ENCODE assay signal across 1 cellular context in the genomic region with DNA sequence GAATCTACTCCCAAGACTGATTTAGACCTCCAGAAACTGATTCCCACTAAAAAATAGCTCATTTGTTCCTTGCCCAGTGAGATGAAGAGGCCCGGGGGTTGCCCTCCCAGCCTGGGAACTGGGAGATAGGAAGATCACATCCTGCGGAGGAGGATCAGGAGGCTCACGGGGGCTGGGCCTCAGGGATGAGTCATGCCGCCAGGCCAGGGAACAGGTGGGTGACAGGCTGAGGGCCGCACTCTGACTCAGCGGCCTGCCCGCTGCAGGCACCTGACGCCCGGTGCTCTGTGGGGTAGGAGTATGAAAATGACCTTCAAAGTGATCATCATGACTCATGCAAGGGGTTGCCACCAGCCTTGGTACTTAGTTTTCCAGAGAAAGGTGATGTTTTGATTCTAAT.
TF ChIP-seq lines count a peak whose summit lies in the region.

No MANE protein-coding gene starts in this region.

TF ChIP-seq in K562, 482 proteins besides CTCF, POLR2A, EP300 and RAD21 (continued from another document and continues in another):
- TF ChIP-seq TSHZ1 (CRISPR knock-in tag; IDR thresholded peaks at IDR 0.05) (no peak), PCBP1 (IDR thresholded peaks at IDR 0.05; ENCODE audit: low read depth, low read length, poor library complexity, severe bottlenecking) (no peak), WHSC1 (IDR thresholded peaks at IDR 0.05; ENCODE audit: low read length) (no peak), SMC3 (conservative IDR thresholded peaks at IDR 0.05; ENCODE audit: insufficient read depth, low read depth, low read length) (no peak), MTA3 (IDR thresholded peaks at IDR 0.05; ENCODE audit: borderline replicate concordance) (0 out of 2 replicates have a peak, but pooled peaks have one; percentile 72), POLR3G (IDR thresholded peaks at IDR 0.05; ENCODE audit: extremely low read depth, insufficient read length, insufficient replicate concordance) (no peak), DIDO1 (tag; IDR thresholded peaks at IDR 0.05; ENCODE audit: low read depth) (no peak), SMARCA4 (IDR thresholded peaks at IDR 0.05) (peak; percentile 94), ZNF347 (CRISPR knock-in tag; IDR thresholded peaks at IDR 0.05; ENCODE audit: low read depth) (no peak), MBD2 (IDR thresholded peaks at IDR 0.05; ENCODE audit: borderline replicate concordance, low read depth) (peak; percentile 64), YBX1 (IDR thresholded peaks at IDR 0.05) (no peak), NFATC3 (IDR thresholded peaks at IDR 0.05) (no peak), BHLHE40 (IDR thresholded peaks at IDR 0.05; ENCODE audit: low read length) (peak; percentile 72; the same call in 1 of the 2 replicates), SMAD3 (CRISPR knock-in tag; conservative IDR thresholded peaks at IDR 0.05) (no peak), TCF3 (CRISPR knock-in tag; IDR thresholded peaks at IDR 0.05) (peak; percentile 76), BACH1 (tag; IDR thresholded peaks at IDR 0.05) (no peak), ZBTB9 (CRISPR knock-in tag; IDR thresholded peaks at IDR 0.05) (no peak), ZNF274 (IDR thresholded peaks at IDR 0.05; ENCODE audit: borderline replicate concordance, low read depth, low read length) (no peak), DLX4 (CRISPR knock-in tag; IDR thresholded peaks at IDR 0.05) (no peak), TAF9B (IDR thresholded peaks at IDR 0.05; ENCODE audit: partially characterized antibody) (peak; percentile 62), MED1 (CRISPR knock-in tag; IDR thresholded peaks at IDR 0.05; ENCODE audit: borderline replicate concordance) (no peak), NCOR1 (IDR thresholded peaks at IDR 0.05) (peak; percentile 70), SETDB1 (IDR thresholded peaks at IDR 0.05; ENCODE audit: low read length) (peak; percentile 51), ZNF75A (CRISPR knock-in tag; IDR thresholded peaks at IDR 0.05) (no peak), ZFP36 (IDR thresholded peaks at IDR 0.05; ENCODE audit: low read depth, low read length, partially characterized antibody) (peak; percentile 10), CREB3 (tag; conservative IDR thresholded peaks at IDR 0.05; ENCODE audit: low read depth) (no peak), RBM17 (IDR thresholded peaks at IDR 0.05; ENCODE audit: borderline replicate concordance, low read depth, low read length) (no peak), ESRRB (CRISPR knock-in tag; IDR thresholded peaks at IDR 0.05; ENCODE audit: borderline replicate concordance) (no peak), STAT5B (CRISPR knock-in tag; IDR thresholded peaks at IDR 0.05) (no peak), ZNF316 (IDR thresholded peaks at IDR 0.05) (peak; percentile 81), OTX1 (CRISPR knock-in tag; IDR thresholded peaks at IDR 0.05) (no peak), RBFOX2 (IDR thresholded peaks at IDR 0.05; ENCODE audit: low read depth, low read length) (no peak), STAT5A (IDR thresholded peaks at IDR 0.05; ENCODE audit: borderline replicate concordance, low read length) (no peak), CBX8 (IDR thresholded peaks at IDR 0.05; ENCODE audit: borderline replicate concordance, extremely low read depth, low read depth, low read length, poor library complexity, severe bottlenecking) (no peak), ASH1L (IDR thresholded peaks at IDR 0.05; ENCODE audit: borderline replicate concordance, low read depth, partially characterized antibody) (no peak), NR3C1 (CRISPR knock-in tag; IDR thresholded peaks at IDR 0.05) (no peak), TARDBP (IDR thresholded peaks at IDR 0.05) (no peak), ZNF445 (CRISPR knock-in tag; IDR thresholded peaks at IDR 0.05; ENCODE audit: low read depth) (no peak), ZNF124 (CRISPR knock-in tag; IDR thresholded peaks at IDR 0.05) (no peak)
- TF ChIP-seq, protein P1, sequence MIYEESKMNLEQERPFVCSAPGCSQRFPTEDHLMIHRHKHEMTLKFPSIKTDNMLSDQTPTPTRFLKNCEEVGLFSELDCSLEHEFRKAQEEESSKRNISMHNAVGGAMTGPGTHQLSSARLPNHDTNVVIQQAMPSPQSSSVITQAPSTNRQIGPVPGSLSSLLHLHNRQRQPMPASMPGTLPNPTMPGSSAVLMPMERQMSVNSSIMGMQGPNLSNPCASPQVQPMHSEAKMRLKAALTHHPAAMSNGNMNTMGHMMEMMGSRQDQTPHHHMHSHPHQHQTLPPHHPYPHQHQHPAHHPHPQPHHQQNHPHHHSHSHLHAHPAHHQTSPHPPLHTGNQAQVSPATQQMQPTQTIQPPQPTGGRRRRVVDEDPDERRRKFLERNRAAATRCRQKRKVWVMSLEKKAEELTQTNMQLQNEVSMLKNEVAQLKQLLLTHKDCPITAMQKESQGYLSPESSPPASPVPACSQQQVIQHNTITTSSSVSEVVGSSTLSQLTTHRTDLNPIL (CRISPR knock-in tag; IDR thresholded peaks at IDR 0.05), result no peak
- TF ChIP-seq, protein P2, sequence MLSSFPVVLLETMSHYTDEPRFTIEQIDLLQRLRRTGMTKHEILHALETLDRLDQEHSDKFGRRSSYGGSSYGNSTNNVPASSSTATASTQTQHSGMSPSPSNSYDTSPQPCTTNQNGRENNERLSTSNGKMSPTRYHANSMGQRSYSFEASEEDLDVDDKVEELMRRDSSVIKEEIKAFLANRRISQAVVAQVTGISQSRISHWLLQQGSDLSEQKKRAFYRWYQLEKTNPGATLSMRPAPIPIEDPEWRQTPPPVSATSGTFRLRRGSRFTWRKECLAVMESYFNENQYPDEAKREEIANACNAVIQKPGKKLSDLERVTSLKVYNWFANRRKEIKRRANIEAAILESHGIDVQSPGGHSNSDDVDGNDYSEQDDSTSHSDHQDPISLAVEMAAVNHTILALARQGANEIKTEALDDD (IDR thresholded peaks at IDR 0.05), result no peak
- TF ChIP-seq, protein P3, sequence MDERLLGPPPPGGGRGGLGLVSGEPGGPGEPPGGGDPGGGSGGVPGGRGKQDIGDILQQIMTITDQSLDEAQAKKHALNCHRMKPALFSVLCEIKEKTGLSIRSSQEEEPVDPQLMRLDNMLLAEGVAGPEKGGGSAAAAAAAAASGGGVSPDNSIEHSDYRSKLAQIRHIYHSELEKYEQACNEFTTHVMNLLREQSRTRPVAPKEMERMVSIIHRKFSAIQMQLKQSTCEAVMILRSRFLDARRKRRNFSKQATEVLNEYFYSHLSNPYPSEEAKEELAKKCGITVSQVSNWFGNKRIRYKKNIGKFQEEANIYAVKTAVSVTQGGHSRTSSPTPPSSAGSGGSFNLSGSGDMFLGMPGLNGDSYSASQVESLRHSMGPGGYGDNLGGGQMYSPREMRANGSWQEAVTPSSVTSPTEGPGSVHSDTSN (CRISPR knock-in tag; IDR thresholded peaks at IDR 0.05; ENCODE audit: low read depth), result no peak
- TF ChIP-seq, protein P3 (tag; conservative IDR thresholded peaks at IDR 0.05; ENCODE audit: low read depth), result no peak
